ENCODE assay signal across 10 cellular contexts in the genomic region with DNA sequence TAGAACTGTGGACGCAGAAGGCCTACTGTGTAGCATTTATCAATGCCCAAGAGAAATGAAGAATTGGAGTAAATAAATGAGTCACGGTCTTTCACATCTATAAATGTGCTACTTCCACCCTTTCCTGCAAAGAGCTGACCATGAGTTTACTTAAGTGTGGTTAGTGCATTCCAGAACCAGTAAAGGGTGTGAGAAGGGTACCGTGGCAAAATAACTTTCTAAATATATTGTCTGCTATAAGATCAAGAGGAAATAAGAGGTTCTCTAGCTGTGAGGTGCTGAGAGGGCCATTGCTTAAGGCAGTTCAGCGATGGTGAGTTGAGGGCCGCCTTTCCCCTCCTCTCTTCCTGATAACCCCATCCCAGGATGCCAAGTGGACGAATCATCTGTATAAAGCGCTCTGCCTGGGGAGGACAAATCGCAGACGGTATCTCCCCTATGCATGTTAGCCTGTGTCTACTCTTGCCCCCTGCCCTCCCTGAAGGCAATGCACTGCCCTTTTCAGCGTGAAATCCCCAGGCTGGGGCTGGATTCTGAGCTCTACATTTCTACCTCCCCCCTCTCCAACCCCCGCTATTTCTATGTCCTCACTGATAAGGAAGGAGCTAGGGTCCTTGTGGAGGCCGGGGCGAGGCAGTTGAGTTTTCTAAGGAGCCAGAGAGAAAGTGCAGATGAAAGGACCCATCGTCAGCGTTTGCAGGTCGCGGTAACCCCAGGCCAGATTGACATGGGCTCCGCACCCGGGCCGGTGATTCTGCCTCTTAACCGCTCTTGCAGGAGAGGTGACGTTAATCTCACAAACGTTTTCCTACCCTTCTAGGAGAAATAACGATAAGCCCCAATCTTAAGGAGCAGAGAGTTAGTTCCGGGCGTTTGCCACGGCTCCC. TPM values are rescaled to one million over a fixed set of nuclear protein-coding genes. Genes with fewer than 3 reads are reported as not detected.
DNase-seq lines count a peak whose midpoint lies in the region; TF ChIP-seq lines count a peak whose summit lies in the region.
"Had no signal": no experiment of that assay in that cellular context is flagged by ENCODE, and none has a peak within 500 bp of the region (broad histone marks: within the 10 kb centered on the region; RNA-seq: fewer than 3 reads in every experiment).

No MANE protein-coding gene starts in this region.

- no peaks in the 10 kb centered on the region for H3K27me3 ChIP-seq in ovary

- H3K36me3 ChIP-seq in ovary, result no peaks in the 10 kb centered on the region

- no peak for TF ChIP-seq CTCF in ovary (IDR thresholded peaks at IDR 0.05)

- whole genome bisulfite sequencing in ovary, 3 donors, result 33 to 37% (median 35%) methylated on average over 27 of the region's 27 CpGs

- intact Hi-C loops in ovary (cut with DNase I), result no loop called here

- TF ChIP-seq EP300 in ovary (IDR thresholded peaks at IDR 0.05), result no peak

- peak overlapping the region; percentile 51 for H3K4me3 ChIP-seq in ovary

- H3K4me1 ChIP-seq in ovary (ENCODE audit: insufficient read depth), result peaks cover 5% of the 10 kb centered on the region

- no peak overlapping the region for H3K27ac ChIP-seq in ovary

- H3K9me3 ChIP-seq in ovary, result no peaks in the 10 kb centered on the region

- TF ChIP-seq POLR2A in ovary (IDR thresholded peaks at IDR 0.05), result no peak

- DNase-seq in EH (ENCODE audit: low read depth) (peak; percentile 4), NCI-H460 (ENCODE audit: extremely low read depth, low read depth) (peak; percentile 70), fibroblast of peridontal ligament (ENCODE audit: extremely low read depth) (peak; percentile 35), ovary (no peak), GM19240 (ENCODE audit: insufficient read length, low spot score) (no peak), NCI-H1417 treated with DMSO at 0.1 percent for 48 hours (lab: John Stamatoyannopoulos, UW) (no peak), NOMO-1 treated with DMSO at 0.1 percent for 48 hours (lab: John Stamatoyannopoulos, UW; ENCODE audit: unreplicated experiment) (no peak), NCI-H1417 (lab: John Stamatoyannopoulos, UW) (no peak)
- DNase-seq: effector CD4-positive, alpha-beta T cell; GDM1 had no signal

RNA-seq across cellular contexts. Expression of gene NCAM2, which starts 1.5 kb away (rescaled TPM):
- total RNA-seq in NCI-H460 (2014; rRNA removed; shearing (Covaris generic)), result 14.0 and 16.7 TPM in 2 replicates
- polyA plus RNA-seq in NCI-H460 (2014; cell fraction: nucleus; rRNA removed), result 4.9 and 7.8 TPM in 2 replicates
- total RNA-seq in ovary, result 1 to 10 TPM in 4 of 7 donors, under 1 TPM in 3; 0.42 to 2.4 (median 1.2) TPM
- polyA plus RNA-seq in ovary, result 1 to 10 TPM in 1 of 2 donors, under 1 TPM in 1; 0.35 to 6.8 TPM

Comparison
In these comparisons a context has a peak if more than half of its experiments do, and no peak if none do; other contexts are left out.
1. DNase-seq: peak in EH (single experiment), NCI-H460 (single experiment) and fibroblast of peridontal ligament (single experiment); none in ovary (0 of 5), GM19240 (single experiment), NCI-H1417 treated with DMSO at 0.1 percent for 48 hours (single experiment), NOMO-1 treated with DMSO at 0.1 percent for 48 hours (single experiment) and NCI-H1417 (0 of 3).